In the genomic region with DNA sequence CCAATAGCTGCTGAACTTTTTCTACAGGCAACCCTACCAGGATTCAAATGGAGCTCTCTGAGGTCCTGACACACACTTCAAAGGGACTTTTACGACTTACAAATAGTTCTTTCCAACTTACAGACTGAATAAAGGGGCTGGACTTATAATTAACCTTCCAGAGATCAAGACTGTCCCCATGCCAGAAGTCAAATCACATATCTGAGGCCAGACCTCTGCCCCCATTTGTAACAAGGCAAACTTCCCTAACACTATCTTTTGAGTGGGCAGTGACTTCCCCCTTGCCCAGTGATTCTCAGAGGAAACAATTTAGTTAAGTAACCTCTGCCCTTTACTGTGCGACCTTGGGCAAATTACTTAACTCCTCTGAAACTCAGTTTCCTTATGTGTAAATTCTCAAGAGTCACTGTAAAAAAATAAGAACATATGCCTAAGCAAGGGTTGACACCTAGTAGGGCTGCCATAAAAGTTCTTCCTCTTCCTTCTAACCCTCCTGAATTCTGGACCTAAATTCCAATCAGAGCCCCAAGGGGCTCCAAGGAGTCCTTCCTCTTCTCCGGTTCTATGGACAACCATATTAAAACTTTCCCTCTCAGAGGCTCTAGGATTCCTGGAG, we compare ENCODE assay signal across 8 cellular contexts. TPM values are rescaled to one million over a fixed set of nuclear protein-coding genes. Genes with fewer than 3 reads are reported as not detected.
DNase-seq lines count a peak whose midpoint lies in the region; ATAC-seq and TF ChIP-seq lines count a peak whose summit lies in the region.

No MANE protein-coding gene starts in this region.

- CTCF ChIA-PET in CD4-positive, alpha-beta T cell (lab: Charles Lee): interaction anchor here (0.5 to 1.3 kb wide), 7 partner anchors 34 to 181 kb away, joined by 3 to 4 read pairs (median 3); no protein-coding TSS in a partner anchor

- peaks cover 42% of the 10 kb centered on the region for H3K4me1 ChIP-seq in KMS-11 (ENCODE audit: low read depth, poor library complexity, severe bottlenecking)

- peak overlapping the region; percentile 100 for H3K27ac Mint-ChIP-seq in CD4-positive, alpha-beta T cell
- peak overlapping the region; percentile 90 for H3K27ac Mint-ChIP-seq in activated naive CD8-positive, alpha-beta T cell
- peak overlapping the region; percentile 88 to 100 (median 94) for H3K27ac Mint-ChIP-seq in immature natural killer cell
- H3K27ac Mint-ChIP-seq in stimulated activated naive CD8-positive, alpha-beta T cell treated with anti-CD3 and anti-CD28 coated beads, Interleukin-15, amount 100 ng/mL, for 72 hours: peak overlapping the region; percentile 53 to 100

- intact Hi-C loops in CD4-positive, alpha-beta T cell (cut with DNase I, micrococcal nuclease): loop anchor here in 1 of 2 experiments (2.0 to 5.0 kb wide), 2 partner anchors 34 to 71 kb away; no protein-coding TSS in a partner anchor

- H3K4me3 Mint-ChIP-seq in CD4-positive, alpha-beta T cell: peak overlapping the region; percentile 100
- H3K4me3 Mint-ChIP-seq in activated naive CD8-positive, alpha-beta T cell: peak overlapping the region; percentile 97
- H3K4me3 Mint-ChIP-seq in immature natural killer cell: peak overlapping the region; percentile 93 to 98 (median 97)
- H3K4me3 Mint-ChIP-seq in stimulated activated naive CD8-positive, alpha-beta T cell treated with anti-CD3 and anti-CD28 coated beads, Interleukin-15, amount 100 ng/mL, for 72 hours: peak overlapping the region; percentile 86 to 90

- POLR2A ChIA-PET in CD4-positive, alpha-beta T cell (lab: Charles Lee): interaction anchor here (0.6 to 3.3 kb wide), 13 partner anchors 19 to 741 kb away, joined by 3 to 29 read pairs (median 5); partner anchors contain the start of gene SYTL1

- peak overlapping the region; percentile 62 for H3K4me2 ChIP-seq in KMS-11

- no peak overlapping the region for H2AFZ ChIP-seq in KMS-11 (ENCODE audit: low read depth)

- no peaks in the 10 kb centered on the region for H3K9me3 ChIP-seq in CD4-positive, alpha-beta T cell (ENCODE audit: control insufficient read depth, low read length)

- H3K27ac ChIP-seq in CD4-positive, alpha-beta T cell (ENCODE audit: low read depth, low read length): peak overlapping the region; percentile 73
- H3K27ac ChIP-seq in KMS-11: no peak overlapping the region

- peak overlapping the region; percentile 58 for H3K4me3 ChIP-seq in KMS-11 (IDR thresholded peaks at IDR 0.05; ENCODE audit: insufficient read depth, low read depth, low read length)

- H3K9me3 Mint-ChIP-seq in CD4-positive, alpha-beta T cell: no peaks in the 10 kb centered on the region
- H3K9me3 Mint-ChIP-seq in activated naive CD8-positive, alpha-beta T cell (ENCODE audit: low read depth): no peaks in the 10 kb centered on the region
- no peaks in the 10 kb centered on the region for H3K9me3 Mint-ChIP-seq in immature natural killer cell
- no peaks in the 10 kb centered on the region for H3K9me3 Mint-ChIP-seq in stimulated activated naive CD8-positive, alpha-beta T cell treated with anti-CD3 and anti-CD28 coated beads, Interleukin-15, amount 100 ng/mL, for 72 hours

- TF ChIP-seq CTCF in CD4-positive, alpha-beta T cell (IDR thresholded peaks at IDR 0.05): no peak
- no peak for TF ChIP-seq CTCF in KMS-11 (conservative IDR thresholded peaks at IDR 0.05; ENCODE audit: low read depth, low read length)

- no peaks in the 10 kb centered on the region for H3K27me3 Mint-ChIP-seq in CD4-positive, alpha-beta T cell
- H3K27me3 Mint-ChIP-seq in activated naive CD8-positive, alpha-beta T cell: no peaks in the 10 kb centered on the region
- peaks cover 9 to 15% (median 12%) of the 10 kb centered on the region in 3 donors for H3K27me3 Mint-ChIP-seq in immature natural killer cell (ENCODE audit: low read depth in 3 of 3)
- H3K27me3 Mint-ChIP-seq in stimulated activated naive CD8-positive, alpha-beta T cell treated with anti-CD3 and anti-CD28 coated beads, Interleukin-15, amount 100 ng/mL, for 72 hours: no peaks in the 10 kb centered on the region

- H3K27me3 ChIP-seq in CD4-positive, alpha-beta T cell (ENCODE audit: control insufficient read depth, insufficient read depth, low read length): no peaks in the 10 kb centered on the region
- no peaks in the 10 kb centered on the region for H3K27me3 ChIP-seq in KMS-11 (ENCODE audit: insufficient read depth, low read depth)

- H3K9ac ChIP-seq in KMS-11: no peak overlapping the region; the same call in 1 of the 2 replicates

- H4K20me1 ChIP-seq in KMS-11 (ENCODE audit: insufficient read depth): no peaks in the 10 kb centered on the region

- H3K79me2 ChIP-seq in KMS-11 (ENCODE audit: insufficient read depth, low read depth): peaks cover 52% of the 10 kb centered on the region

- peak in 1 of 10 experiments; percentile 2 for DNase-seq in CD4-positive, alpha-beta T cell
- DNase-seq in immature natural killer cell: peak in 1 of 3 donors; percentile 13
- no peak for DNase-seq in stimulated activated naive CD8-positive, alpha-beta T cell treated with anti-CD3 and anti-CD28 coated beads, Interleukin-15, amount 100 ng/mL, for 72 hours
- DNase-seq in inferior parietal cortex (ENCODE audit: extremely low spot score): no peak
- DNase-seq in activated CD8-positive, alpha-beta memory T cell treated with anti-CD3 and anti-CD28 coated beads for 24 hours: no peak

- ATAC-seq in CD4-positive, alpha-beta T cell (ENCODE audit: poor library complexity): no peak
- no peak for ATAC-seq in stimulated activated naive CD8-positive, alpha-beta T cell treated with anti-CD3 and anti-CD28 coated beads, Interleukin-15, amount 100 ng/mL, for 72 hours
- no peak for ATAC-seq in GM21423 (IDR thresholded peaks at IDR 0.05; ENCODE audit: unreplicated experiment)

- H3K36me3 Mint-ChIP-seq in CD4-positive, alpha-beta T cell (ENCODE audit: low read depth): peaks cover 31% of the 10 kb centered on the region
- H3K36me3 Mint-ChIP-seq in activated naive CD8-positive, alpha-beta T cell: no peaks in the 10 kb centered on the region
- no peaks in the 10 kb centered on the region for H3K36me3 Mint-ChIP-seq in immature natural killer cell

- peaks cover 38% of the 10 kb centered on the region for H3K4me1 Mint-ChIP-seq in CD4-positive, alpha-beta T cell (ENCODE audit: low read depth)
- peaks cover 46% of the 10 kb centered on the region for H3K4me1 Mint-ChIP-seq in activated naive CD8-positive, alpha-beta T cell (ENCODE audit: low read depth)
- H3K4me1 Mint-ChIP-seq in immature natural killer cell: peaks cover 37 to 44% of the 10 kb centered on the region in 2 donors
- peaks cover 44% of the 10 kb centered on the region for H3K4me1 Mint-ChIP-seq in stimulated activated naive CD8-positive, alpha-beta T cell treated with anti-CD3 and anti-CD28 coated beads, Interleukin-15, amount 100 ng/mL, for 72 hours

- no peaks in the 10 kb centered on the region for H3K36me3 ChIP-seq in KMS-11 (ENCODE audit: insufficient read depth)

RNA-seq across cellular contexts. Expression of gene WASF2, which starts 1.3 kb away (rescaled TPM):
- 100 to 1,000 TPM; 119 to 121 TPM for total RNA-seq in CD4-positive, alpha-beta T cell
- 10 to 100 TPM; 36.6 to 90.0 (median 39.5) TPM for polyA plus RNA-seq in immature natural killer cell
